Comparison of ENCODE assay signal across 10 cellular contexts in genomic region chr21:33893917-33894316, GRCh38.
"Had no signal": no experiment of that assay in that cellular context is flagged by ENCODE, and none has a peak within 500 bp of the region (broad histone marks: within the 10 kb centered on the region; RNA-seq: fewer than 3 reads in every experiment).

No MANE protein-coding gene starts in this region.

- H3K27me3 ChIP-seq: brain microvascular endothelial cell, upper lobe of left lung had no signal

- H3K9me3 ChIP-seq: prostate gland, upper lobe of left lung had no signal

- H3K36me3 ChIP-seq: brain microvascular endothelial cell, prostate gland, upper lobe of left lung had no signal

- H3K27ac ChIP-seq: prostate gland, upper lobe of left lung had no signal

- H3K4me1 ChIP-seq: prostate gland had no signal

- DNase-seq: activated CD4-positive, alpha-beta T cell treated with anti-CD3 and anti-CD28 coated beads, Interleukin-2, amount 10 ng/mL, durations not matched to agents 24 days and 14 days; activated naive CD4-positive, alpha-beta T cell treated with anti-CD3 and anti-CD28 coated beads for 36 hours; brain microvascular endothelial cell; cerebellar nuclear complex; left ventricle myocardium superior; stimulated activated CD4-positive, alpha-beta T cell treated with anti-CD3 and anti-CD28 coated beads, Interleukin-4, amount 100 ng/mL, for 1 hour; stimulated activated CD8-positive, alpha-beta memory T cell treated with anti-CD3 and anti-CD28 coated beads, Interleukin-4, amount 100 ng/mL, for 48 hours; T1000; upper lobe of left lung had no signal
